8 cellular contexts compared by ENCODE assay signal in genomic region chr11:65663634-65664200, GRCh38. TPM values are rescaled to one million over a fixed set of nuclear protein-coding genes. Genes with fewer than 3 reads are reported as not detected.
DNase-seq lines count a peak whose midpoint lies in the region; ATAC-seq and TF ChIP-seq lines count a peak whose summit lies in the region.

No MANE protein-coding gene starts in this region.

- H4K20me1 ChIP-seq in fibroblast of lung (ENCODE audit: control insufficient read depth, extremely low read depth, insufficient read depth, low read length) = no peaks in the 10 kb centered on the region

- H3K27ac ChIP-seq in fibroblast of lung (ENCODE audit: insufficient read depth, low read length) (peak overlapping the region; percentile 94), muscle layer of duodenum (ENCODE audit: low read length) (peak overlapping the region; percentile 98), tibial artery (peak overlapping the region; percentile 95 to 97)

- no peaks in the 10 kb centered on the region for H3K9me3 Mint-ChIP-seq in activated CD8-positive, alpha-beta memory T cell treated with anti-CD3 and anti-CD28 coated beads, Interleukin-2, amount 10 ng/mL, durations not matched to agents 7 days and 5 days (ENCODE audit: low read depth)

- TF ChIP-seq CTCF in AG10803 (conservative IDR thresholded peaks at IDR 0.05; ENCODE audit: low read length) = no peak
- TF ChIP-seq CTCF in fibroblast of lung (conservative IDR thresholded peaks at IDR 0.05 in 1 of 2, IDR thresholded peaks at IDR 0.05 in 1 of 2; ENCODE audit: low read depth in 1 of 2, low read length in 2 of 2) = no peak
- TF ChIP-seq CTCF in tibial artery (IDR thresholded peaks at IDR 0.05) = no peak

- peak overlapping the region; percentile 64 for H3K4me2 ChIP-seq in fibroblast of lung (ENCODE audit: extremely low read depth, insufficient read depth, low read length)

- H3K9me3 ChIP-seq in fibroblast of lung (ENCODE audit: control insufficient read depth, insufficient read depth, low read depth, low read length) = no peaks in the 10 kb centered on the region
- H3K9me3 ChIP-seq in muscle layer of duodenum (ENCODE audit: control insufficient read depth in 1 of 2, low read length in 2 of 2) = no peaks in the 10 kb centered on the region
- H3K9me3 ChIP-seq in tibial artery = no peaks in the 10 kb centered on the region

- H3K27me3 ChIP-seq in fibroblast of lung (ENCODE audit: control insufficient read depth, insufficient read depth, low read length) (no peaks in the 10 kb centered on the region), muscle layer of duodenum (ENCODE audit: low read depth, low read length) (no peaks in the 10 kb centered on the region), tibial artery (no peaks in the 10 kb centered on the region)

- peaks cover 21% of the 10 kb centered on the region for H3K36me3 Mint-ChIP-seq in activated CD8-positive, alpha-beta memory T cell treated with anti-CD3 and anti-CD28 coated beads, Interleukin-2, amount 10 ng/mL, durations not matched to agents 7 days and 5 days

- H3K4me1 ChIP-seq in fibroblast of lung (ENCODE audit: control insufficient read depth, extremely low read depth, insufficient read depth, low read length) = peaks cover 10% of the 10 kb centered on the region
- peaks cover 9 to 15% of the 10 kb centered on the region in 2 donors for H3K4me1 ChIP-seq in muscle layer of duodenum (ENCODE audit: control insufficient read depth in 1 of 2, insufficient read depth in 2 of 2, low read length in 2 of 2)
- H3K4me1 ChIP-seq in tibial artery = peaks cover 0 to 44% (median 35%) of the 10 kb centered on the region in 4 donors

- peak; percentile 21 for ATAC-seq in GM18907 (IDR thresholded peaks at IDR 0.05; ENCODE audit: unreplicated experiment)
- ATAC-seq in activated CD8-positive, alpha-beta memory T cell treated with anti-CD3 and anti-CD28 coated beads, Interleukin-2, amount 10 ng/mL, durations not matched to agents 7 days and 5 days = peak; percentile 7

- H3K36me3 ChIP-seq in fibroblast of lung (ENCODE audit: control insufficient read depth, insufficient read depth, low read length) = peaks cover 20% of the 10 kb centered on the region
- H3K36me3 ChIP-seq in muscle layer of duodenum (ENCODE audit: control insufficient read depth in 1 of 2, insufficient read depth in 2 of 2, low read length in 2 of 2) = peaks cover 22 to 29% of the 10 kb centered on the region in 2 donors
- peaks cover 27 to 32% (median 32%) of the 10 kb centered on the region in 3 donors for H3K36me3 ChIP-seq in tibial artery

- peaks cover 30% of the 10 kb centered on the region for H3K79me2 ChIP-seq in fibroblast of lung (ENCODE audit: control insufficient read depth, insufficient read depth, low read length)

- H3K4me3 ChIP-seq in AG10803 (ENCODE audit: low read length) (peak overlapping the region; percentile 75), fibroblast of lung (replicated peaks in 1 of 4; ENCODE audit: control extremely low read depth in 1 of 4, insufficient read depth in 1 of 4, low read depth in 3 of 4, low read length in 4 of 4) (peak overlapping the region; percentile 50 to 96 (median 60)), muscle layer of duodenum (ENCODE audit: low read depth in 1 of 2, low read length in 2 of 2) (peak overlapping the region; percentile 71 to 86), tibial artery (peak overlapping the region; percentile 67 to 74)

- TF ChIP-seq RAD21 in Ishikawa (IDR thresholded peaks at IDR 0.05; ENCODE audit: low read depth) = no peak

- DNase-seq in AG10803 (ENCODE audit: low read depth) = peak; percentile 86
- DNase-seq in activated CD8-positive, alpha-beta memory T cell treated with anti-CD3 and anti-CD28 coated beads, Interleukin-2, amount 10 ng/mL, durations not matched to agents 7 days and 5 days = peak; percentile 67
- peak; percentile 39 to 70 for DNase-seq in fibroblast of lung (ENCODE audit: low read depth in 2 of 2)
- DNase-seq in tibial artery = peak; percentile 77 to 87
- DNase-seq in activated gamma-delta T cell (lab: John Stamatoyannopoulos, UW) = no peak

- H3K4me3 Mint-ChIP-seq in activated CD8-positive, alpha-beta memory T cell treated with anti-CD3 and anti-CD28 coated beads, Interleukin-2, amount 10 ng/mL, durations not matched to agents 7 days and 5 days = peak overlapping the region; percentile 81

- peak overlapping the region; percentile 85 for H3K27ac Mint-ChIP-seq in activated CD8-positive, alpha-beta memory T cell treated with anti-CD3 and anti-CD28 coated beads, Interleukin-2, amount 10 ng/mL, durations not matched to agents 7 days and 5 days

- peaks cover 30% of the 10 kb centered on the region for H3K4me1 Mint-ChIP-seq in activated CD8-positive, alpha-beta memory T cell treated with anti-CD3 and anti-CD28 coated beads, Interleukin-2, amount 10 ng/mL, durations not matched to agents 7 days and 5 days

- CTCF ChIA-PET in activated CD8-positive, alpha-beta memory T cell treated with anti-CD3 and anti-CD28 coated beads, Interleukin-2, amount 10 ng/mL, durations not matched to agents 7 days and 5 days (lab: Charles Lee) = interaction anchor here (0.6 to 2.1 kb wide), 8 partner anchors 11 to 197 kb away, joined by 3 to 11 read pairs (median 4); partner anchors contain the start of gene KAT5

- TF ChIP-seq EP300 in Ishikawa (IDR thresholded peaks at IDR 0.05; ENCODE audit: borderline replicate concordance) = no peak

- H3K27me3 Mint-ChIP-seq in activated CD8-positive, alpha-beta memory T cell treated with anti-CD3 and anti-CD28 coated beads, Interleukin-2, amount 10 ng/mL, durations not matched to agents 7 days and 5 days = no peaks in the 10 kb centered on the region

- H2AFZ ChIP-seq in fibroblast of lung (ENCODE audit: low read length) = peak overlapping the region; percentile 32

- H3K9ac ChIP-seq in fibroblast of lung (ENCODE audit: insufficient read depth, low read length) = peak overlapping the region; percentile 88

- intact Hi-C loops in tibial artery (cut with DNase I; ENCODE audit: low total_unique reads) = loop anchor here (5.0 kb wide), 1 partner anchor 46 kb away; the partner anchor contains the start of gene PCNX3

TF ChIP-seq in Ishikawa, 13 proteins besides CTCF, POLR2A, EP300 and RAD21:
- TF ChIP-seq TAF1 (IDR thresholded peaks at IDR 0.05; ENCODE audit: low read depth) = no peak
- peak; percentile 62 for TF ChIP-seq USF1 (IDR thresholded peaks at IDR 0.05)
- peak; percentile 56; the same call in 1 of the 2 replicates for TF ChIP-seq EGR1 (IDR thresholded peaks at IDR 0.05)

RNA-seq across cellular contexts. Expression of gene RELA, which starts 1.0 kb away (rescaled TPM):
- total RNA-seq in activated CD8-positive, alpha-beta memory T cell treated with anti-CD3 and anti-CD28 coated beads, Interleukin-2, amount 10 ng/mL, durations not matched to agents 7 days and 5 days = 10 to 100 TPM; 81.3 to 82.0 TPM
- total RNA-seq in fibroblast of lung = 13.9 and 15.7 TPM in 2 replicates
- 23.0 and 31.8 TPM in 2 replicates for polyA plus RNA-seq in fibroblast of lung
- polyA plus RNA-seq in fibroblast of lung (2012) = 46.7 and 57.7 TPM in 2 replicates
- 145 and 281 TPM in 2 replicates for polyA minus RNA-seq in fibroblast of lung (ENCODE audit: low replicate concordance)

RNA-seq across cellular contexts. Expression of gene SIPA1, which starts 25.8 kb away (rescaled TPM):
- 100 to 1,000 TPM; 188 to 267 TPM for total RNA-seq in activated CD8-positive, alpha-beta memory T cell treated with anti-CD3 and anti-CD28 coated beads, Interleukin-2, amount 10 ng/mL, durations not matched to agents 7 days and 5 days
- 13.6 and 32.5 TPM in 2 replicates for total RNA-seq in fibroblast of lung
- polyA plus RNA-seq in fibroblast of lung = 7.8 and 15.4 TPM in 2 replicates
- polyA plus RNA-seq in fibroblast of lung (2012) = 26.1 and 51.6 TPM in 2 replicates
- polyA minus RNA-seq in fibroblast of lung (ENCODE audit: low replicate concordance) = 62.6 and 96.0 TPM in 2 replicates

RNA-seq across cellular contexts. Expression of gene PCNX3, which starts 48.1 kb away (rescaled TPM):
- total RNA-seq in activated CD8-positive, alpha-beta memory T cell treated with anti-CD3 and anti-CD28 coated beads, Interleukin-2, amount 10 ng/mL, durations not matched to agents 7 days and 5 days = 10 to 100 TPM; 54.9 to 57.1 TPM
- total RNA-seq in fibroblast of lung = 11.0 and 14.7 TPM in 2 replicates
- polyA plus RNA-seq in fibroblast of lung = 8.0 and 14.5 TPM in 2 replicates
- polyA plus RNA-seq in fibroblast of lung (2012) = 16.1 and 25.3 TPM in 2 replicates
- polyA minus RNA-seq in fibroblast of lung (ENCODE audit: low replicate concordance) = 80.6 and 89.1 TPM in 2 replicates

RNA-seq across cellular contexts. Expression of gene KAT5, which starts 48.3 kb away (rescaled TPM):
- total RNA-seq in activated CD8-positive, alpha-beta memory T cell treated with anti-CD3 and anti-CD28 coated beads, Interleukin-2, amount 10 ng/mL, durations not matched to agents 7 days and 5 days = 10 to 100 TPM; 62.0 to 69.8 TPM
- 31.3 and 50.4 TPM in 2 replicates for total RNA-seq in fibroblast of lung
- polyA plus RNA-seq in fibroblast of lung = 27.8 and 34.0 TPM in 2 replicates
- 25.4 and 35.8 TPM in 2 replicates for polyA plus RNA-seq in fibroblast of lung (2012)
- polyA minus RNA-seq in fibroblast of lung (ENCODE audit: low replicate concordance) = 44.1 and 85.2 TPM in 2 replicates

RNA-seq across cellular contexts. Expression of gene MAP3K11, which starts 49.7 kb away (rescaled TPM):
- total RNA-seq in activated CD8-positive, alpha-beta memory T cell treated with anti-CD3 and anti-CD28 coated beads, Interleukin-2, amount 10 ng/mL, durations not matched to agents 7 days and 5 days = 10 to 100 TPM; 71.0 to 73.3 TPM
- total RNA-seq in fibroblast of lung = 16.7 and 19.3 TPM in 2 replicates
- polyA plus RNA-seq in fibroblast of lung = 10.6 and 14.7 TPM in 2 replicates
- polyA plus RNA-seq in fibroblast of lung (2012) = 20.2 and 31.5 TPM in 2 replicates
- polyA minus RNA-seq in fibroblast of lung (ENCODE audit: low replicate concordance) = 45.3 and 49.2 TPM in 2 replicates
